2 cellular contexts compared by ENCODE assay signal in the genomic region with DNA sequence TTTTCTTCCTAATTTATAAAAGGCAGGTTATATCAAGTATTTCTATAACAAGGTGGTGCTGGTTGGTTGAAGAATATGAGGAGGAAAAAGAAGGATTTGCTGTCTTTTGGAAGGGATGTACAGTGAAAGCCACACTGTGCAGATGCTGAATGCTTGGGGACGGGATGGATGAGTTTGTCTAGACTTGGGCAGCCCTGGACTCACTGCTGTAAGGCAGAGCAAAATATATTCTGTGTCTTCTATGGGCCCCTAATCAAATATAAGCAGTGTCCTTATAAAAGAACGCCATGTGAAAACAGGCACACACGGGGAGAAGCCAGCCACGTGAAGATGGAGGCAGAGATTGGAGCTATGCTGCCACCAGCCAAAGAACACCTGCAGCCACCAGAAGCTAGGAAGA.
TF ChIP-seq lines count a peak whose summit lies in the region.

No MANE protein-coding gene starts in this region.

TF ChIP-seq in SK-N-SH, 30 proteins besides CTCF, POLR2A, EP300 and RAD21:
- TF ChIP-seq ELF1 (IDR thresholded peaks at IDR 0.05): no peak
- TF ChIP-seq FOSL2 (IDR thresholded peaks at IDR 0.05; ENCODE audit: borderline replicate concordance, low read depth): no peak
- peak; percentile 6; the same call in 1 of the 2 replicates for TF ChIP-seq GATA2 (CRISPR knock-in tag; IDR thresholded peaks at IDR 0.05)

TF ChIP-seq in SK-N-SH treated with all-trans-retinoic acid at 6 μM for 48 hours, 23 proteins besides CTCF, POLR2A, EP300 and RAD21:
- TF ChIP-seq OSR1 (CRISPR knock-in tag; IDR thresholded peaks at IDR 0.05) (no peak), TOX (CRISPR knock-in tag; IDR thresholded peaks at IDR 0.05; ENCODE audit: borderline replicate concordance) (no peak)
